In the genomic region with DNA sequence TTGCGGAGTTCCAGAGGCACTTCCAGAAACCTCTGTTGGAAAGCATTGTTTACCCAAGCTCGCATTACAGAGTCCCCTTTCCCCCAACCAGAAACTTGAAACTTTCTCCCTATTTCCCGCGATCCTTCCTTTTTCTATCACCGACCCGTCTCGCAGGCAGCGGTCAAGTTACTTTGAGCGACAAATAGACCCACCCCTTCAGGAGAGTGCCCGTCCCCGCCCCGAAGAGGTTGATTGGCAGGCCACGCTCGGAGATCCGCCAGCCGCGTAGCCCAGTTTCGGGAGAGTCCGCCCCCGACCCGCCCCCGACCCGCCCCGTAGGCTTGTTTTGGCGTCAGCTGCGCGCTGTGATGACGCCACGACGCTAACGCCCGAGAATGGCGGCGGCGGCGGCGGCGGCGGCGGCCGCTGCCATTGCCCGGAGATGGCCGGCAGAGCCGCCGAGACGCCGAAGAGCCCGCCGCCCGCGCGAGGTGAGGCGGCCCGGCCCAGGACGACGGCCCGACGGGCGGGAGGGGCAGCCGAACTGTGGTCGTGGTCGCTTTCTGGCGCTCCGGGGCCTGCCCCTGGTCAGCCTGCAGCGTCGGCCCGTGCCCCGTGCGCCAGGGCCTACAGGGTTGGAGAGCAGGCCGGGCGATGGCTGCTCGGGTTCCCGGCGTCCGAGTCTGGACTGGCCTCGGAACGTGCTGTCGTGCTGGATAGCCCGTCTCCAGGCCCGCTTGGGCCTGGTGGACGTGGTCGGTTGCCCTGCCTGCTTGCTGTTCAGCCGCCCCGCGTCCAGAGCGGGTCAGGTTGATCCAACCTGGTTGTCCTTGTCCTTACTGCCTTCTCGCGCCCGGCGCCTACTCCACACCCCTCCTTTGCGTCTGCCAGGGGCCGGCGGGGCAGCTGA, we compare ENCODE assay signal across 8 cellular contexts. TPM values are rescaled to one million over a fixed set of nuclear protein-coding genes. Genes with fewer than 3 reads are reported as not detected.
A peak's percentile ranks its signal among the peaks of the same experiment; 100 is the strongest.
DNase-seq lines count a peak whose midpoint lies in the region; ATAC-seq, FAIRE-seq and TF ChIP-seq lines count a peak whose summit lies in the region.

A gene (plus strand): TSS at position 356 of the 892 bp plus-strand sequence. CDS start 15,496 bp downstream, outside the sequence.

- no peaks in the 10 kb centered on the region for H3K36me3 Mint-ChIP-seq in astrocyte (ENCODE audit: low read depth, unreplicated experiment)

- peaks cover 2% of the 10 kb centered on the region for H3K4me1 Mint-ChIP-seq in astrocyte (ENCODE audit: low read depth, unreplicated experiment)

- WGBS in aorta, 2 donors = 0 to 1% methylated on average over 53 to 93 of the region's 93 CpGs

- ATAC-seq in HG02973 (IDR thresholded peaks at IDR 0.05; ENCODE audit: unreplicated experiment) = peak; percentile 86
- peak; percentile 95 for ATAC-seq in aorta (ENCODE audit: low FRiP score)

- H3K27ac ChIP-seq in astrocyte (ENCODE audit: low read depth, low read length) (peak within 1 kb of the TSS; percentile 90), rectal smooth muscle tissue (ENCODE audit: low read depth, low read length) (peak within 1 kb of the TSS; percentile 88), aorta (ENCODE audit: low read depth in 1 of 2, low read length in 2 of 2) (peak within 1 kb of the TSS; percentile 57 to 97)

- TF ChIP-seq CTCF in astrocyte (IDR thresholded peaks at IDR 0.05; ENCODE audit: insufficient read depth, low read depth, low read length) = no peak

- no peaks in the 10 kb centered on the region for H3K9me3 Mint-ChIP-seq in astrocyte (ENCODE audit: unreplicated experiment)

- DNase-seq in GM18507 (ENCODE audit: extremely low spot score, insufficient read length, low read depth) (peak; percentile 99), NCI-H2029 treated with DMSO at 0.1 percent for 48 hours (lab: John Stamatoyannopoulos, UW) (peak; percentile 54), T-helper 22 cell (ENCODE audit: low read depth) (peak; percentile 92), astrocyte (ENCODE audit: low read depth) (peak; percentile 85), hepatic stellate cell (ENCODE audit: low spot score) (peak; percentile 99), aorta (peak; percentile 98 to 99)

- peaks cover 24% of the 10 kb centered on the region for H3K4me1 ChIP-seq in astrocyte (ENCODE audit: insufficient read depth, low read length)
- H3K4me1 ChIP-seq in rectal smooth muscle tissue (ENCODE audit: control insufficient read depth, insufficient read depth, low read length) = peaks cover 11% of the 10 kb centered on the region
- peaks cover 0 to 2% of the 10 kb centered on the region in 2 donors for H3K4me1 ChIP-seq in aorta (ENCODE audit: control insufficient read depth in 1 of 2, insufficient read depth in 2 of 2, low read length in 2 of 2)

- H3K27ac Mint-ChIP-seq in astrocyte (ENCODE audit: unreplicated experiment) = peak within 1 kb of the TSS; percentile 97

- peak within 1 kb of the TSS; percentile 88 for H3K4me3 ChIP-seq in astrocyte (ENCODE audit: insufficient read depth, low read depth, low read length)
- peak within 1 kb of the TSS; percentile 81 for H3K4me3 ChIP-seq in rectal smooth muscle tissue (ENCODE audit: low read length)
- H3K4me3 ChIP-seq in aorta (ENCODE audit: low read length in 2 of 2) = peak within 1 kb of the TSS; percentile 85 to 94

- peak within 1 kb of the TSS; percentile 97 for H3K4me3 Mint-ChIP-seq in astrocyte (ENCODE audit: unreplicated experiment)

- peak within 1 kb of the TSS; percentile 98 for H3K9ac ChIP-seq in astrocyte (ENCODE audit: low read length)
- H3K9ac ChIP-seq in rectal smooth muscle tissue (ENCODE audit: low read length) = peak within 1 kb of the TSS; percentile 36

- peaks cover 24% of the 10 kb centered on the region for H4K20me1 ChIP-seq in astrocyte (ENCODE audit: insufficient read depth, low read length)

- H2AFZ ChIP-seq in astrocyte (ENCODE audit: low read depth, low read length) = peak within 1 kb of the TSS; percentile 91

- intact Hi-C loops in aorta (cut with DNase I) = loop anchor here in 1 of 2 donors (2.0 kb wide), 1 partner anchor 50 kb away; a partner anchor contains a TSS

- no peaks in the 10 kb centered on the region for H3K27me3 ChIP-seq in astrocyte (ENCODE audit: insufficient read depth, low read length)
- no peaks in the 10 kb centered on the region for H3K27me3 ChIP-seq in rectal smooth muscle tissue (ENCODE audit: control insufficient read depth, insufficient read depth, low read length)
- no peaks in the 10 kb centered on the region for H3K27me3 ChIP-seq in aorta (ENCODE audit: control insufficient read depth in 1 of 2, insufficient read depth in 2 of 2, low read length in 1 of 2)

- FAIRE-seq in GM18507 (lab: Jason Lieb, UNC) (peak; percentile 80), astrocyte (lab: Jason Lieb, UNC) (no peak)

- peaks cover 45% of the 10 kb centered on the region for H3K79me2 ChIP-seq in astrocyte (ENCODE audit: insufficient read depth, low read length)

- no peaks in the 10 kb centered on the region for H3K36me3 ChIP-seq in astrocyte (ENCODE audit: insufficient read depth, low read length)
- no peaks in the 10 kb centered on the region for H3K36me3 ChIP-seq in rectal smooth muscle tissue (ENCODE audit: control insufficient read depth, insufficient read depth, low read length)
- no peaks in the 10 kb centered on the region for H3K36me3 ChIP-seq in aorta (ENCODE audit: control insufficient read depth in 1 of 2, insufficient read depth in 2 of 2, low read length in 1 of 2)

- H3K4me2 ChIP-seq in astrocyte (ENCODE audit: low read length) = peak within 1 kb of the TSS; percentile 92

- H3K9me3 ChIP-seq in astrocyte (ENCODE audit: insufficient read depth, low read depth, low read length) (no peaks in the 10 kb centered on the region), aorta (ENCODE audit: control insufficient read depth, low read length) (no peaks in the 10 kb centered on the region)

- H3K27me3 Mint-ChIP-seq in astrocyte (ENCODE audit: low read depth, unreplicated experiment) = no peaks in the 10 kb centered on the region

RNA-seq across cellular contexts. Expression of the gene that starts here (rescaled TPM):
- total RNA-seq in astrocyte = 27.3 and 29.7 TPM in 2 replicates
- 10 to 100 TPM; 29.6 to 30.4 TPM for total RNA-seq in aorta
- 10 to 100 TPM; 15.2 to 16.2 TPM for polyA plus RNA-seq in aorta

Comparison
In these comparisons a context has a peak if more than half of its experiments do, and no peak if none do; other contexts are left out.
1. Peak in every context shown above with its lines: DNase-seq, ATAC-seq, H3K4me3 ChIP-seq and H3K27ac ChIP-seq.